ENCODE assay signal across 17 cellular contexts in genomic region chr14:103890052-103890371, GRCh38. TPM values are rescaled to one million over a fixed set of nuclear protein-coding genes. Genes with fewer than 3 reads are reported as not detected.
DNase-seq lines count a peak whose midpoint lies in the region; ATAC-seq and TF ChIP-seq lines count a peak whose summit lies in the region.
"Had no signal": no experiment of that assay in that cellular context is flagged by ENCODE, and none has a peak within 500 bp of the region (broad histone marks: within the 10 kb centered on the region; RNA-seq: fewer than 3 reads in every experiment).

No MANE protein-coding gene starts in this region.

- H3K36me3 Mint-ChIP-seq in H9 (ENCODE audit: insufficient read depth in 1 of 3, low read depth in 3 of 3), result no peaks in the 10 kb centered on the region

- POLR2A ChIA-PET in HCT116 (lab: Charles Lee), result interaction anchor here (1.9 kb wide), 1 partner anchor 10 kb away, joined by 6 read pairs; no protein-coding TSS in a partner anchor

- H2BK20ac ChIP-seq in H9 (ENCODE audit: low read depth, low read length, poor library complexity, severe bottlenecking), result no peak overlapping the region

- no peak overlapping the region for H3K4me3 ChIP-seq in HCT116 (replicated peaks in 1 of 2; ENCODE audit: low read depth in 1 of 2, low read length in 2 of 2)
- no peak overlapping the region for H3K4me3 ChIP-seq in colonic mucosa
- no peak overlapping the region for H3K4me3 ChIP-seq in mucosa of stomach (ENCODE audit: low read length)
- H3K4me3 ChIP-seq in stomach, result no peak overlapping the region
- H3K4me3 ChIP-seq: GM23338 had no signal

- no peaks in the 10 kb centered on the region for H3K27me3 ChIP-seq in HCT116 (ENCODE audit: insufficient read depth, low read length)
- no peaks in the 10 kb centered on the region for H3K27me3 ChIP-seq in colonic mucosa
- H3K27me3 ChIP-seq in mucosa of stomach (ENCODE audit: control insufficient read depth, insufficient read depth, low read length), result no peaks in the 10 kb centered on the region
- H3K27me3 ChIP-seq in stomach, result no peaks in the 10 kb centered on the region
- H3K27me3 ChIP-seq in H9 (ENCODE audit: insufficient read depth, low read length), result no peaks in the 10 kb centered on the region
- H3K27me3 ChIP-seq: BE2C had no signal

- H3K79me1 ChIP-seq in H9 (ENCODE audit: insufficient read depth, low read depth, low read length, poor library complexity, severe bottlenecking), result no peaks in the 10 kb centered on the region

- RAD21 ChIA-PET in HCT116 (lab: Charles Lee; ENCODE audit: low non-redundant PET in 1 of 2, low total read pairs in 2 of 2, uncharacterized antibody in 2 of 2, unreplicated experiment in 2 of 2), result no interaction called here

- no peaks in the 10 kb centered on the region for H3K79me2 ChIP-seq in HCT116 (ENCODE audit: insufficient read depth, low read length)
- H3K79me2 ChIP-seq in H9 (ENCODE audit: insufficient read depth, low read length), result no peaks in the 10 kb centered on the region

- no peak for TF ChIP-seq POLR2A in HCT116 (IDR thresholded peaks at IDR 0.05; ENCODE audit: borderline replicate concordance, extremely low read depth, insufficient read depth, insufficient read length)
- no peak for TF ChIP-seq POLR2A in stomach (IDR thresholded peaks at IDR 0.05)

- H3K23ac ChIP-seq in H9 (ENCODE audit: insufficient read length, low read depth, low read length), result no peak overlapping the region

- H2BK5ac ChIP-seq in H9 (ENCODE audit: insufficient read length, low read length), result no peak overlapping the region

- H4K8ac ChIP-seq in H9 (replicated peaks; ENCODE audit: insufficient read length, low read depth, low read length), result no peak overlapping the region

- BruUV-seq in HCT116 (replicated peaks; lab: Mats Ljungman, UMichigan), result no TSS peak

- no peak overlapping the region for H3K14ac ChIP-seq in H9 (ENCODE audit: insufficient read depth, low read length)

- no peaks in the 10 kb centered on the region for H3K23me2 ChIP-seq in H9 (ENCODE audit: insufficient read length, low read depth, low read length, poor library complexity, severe bottlenecking)

- TF ChIP-seq CTCF in HCT116 (IDR thresholded peaks at IDR 0.05 in 2 of 3, conservative IDR thresholded peaks at IDR 0.05 in 1 of 3; ENCODE audit: borderline replicate concordance in 1 of 3, insufficient read depth in 1 of 3, low read depth in 2 of 3, low read length in 2 of 3), result no peak
- no peak for TF ChIP-seq CTCF in colonic mucosa (IDR thresholded peaks at IDR 0.05)
- TF ChIP-seq CTCF in stomach (IDR thresholded peaks at IDR 0.05), result no peak
- no peak for TF ChIP-seq CTCF in H9 (conservative IDR thresholded peaks at IDR 0.05)

- no peaks in the 10 kb centered on the region for H3K9me2 ChIP-seq in HCT116 (ENCODE audit: insufficient read depth)

- intact Hi-C loops in HCT116 (cut with micrococcal nuclease) (no loop called here), colonic mucosa (cut with DNase I) (no loop called here), stomach (cut with DNase I; ENCODE audit: low total_unique reads) (no loop called here)

- no peak overlapping the region for H2BK12ac ChIP-seq in H9 (ENCODE audit: insufficient read length, low read depth, low read length)

- H3K36me3 ChIP-seq in HCT116 (ENCODE audit: control insufficient read depth in 1 of 2, insufficient read depth in 2 of 2, low read length in 2 of 2), result no peaks in the 10 kb centered on the region
- no peaks in the 10 kb centered on the region for H3K36me3 ChIP-seq in colonic mucosa
- H3K36me3 ChIP-seq in mucosa of stomach (ENCODE audit: control insufficient read depth, insufficient read depth, low read length), result no peaks in the 10 kb centered on the region
- H3K36me3 ChIP-seq in stomach, result no peaks in the 10 kb centered on the region
- H3K36me3 ChIP-seq: BE2C had no signal

- H3K4me1 Mint-ChIP-seq in H9, result peaks cover 9 to 21% of the 10 kb centered on the region in 2 experiments

- H3K4me1 ChIP-seq in HCT116 (ENCODE audit: control insufficient read depth in 1 of 2, insufficient read depth in 2 of 2, low read length in 2 of 2), result peaks cover 30 to 53% of the 10 kb centered on the region in 2 experiments
- peaks cover 18% of the 10 kb centered on the region for H3K4me1 ChIP-seq in colonic mucosa
- H3K4me1 ChIP-seq in mucosa of stomach (ENCODE audit: control insufficient read depth, insufficient read depth, low read length), result peaks cover 68% of the 10 kb centered on the region
- peaks cover 41 to 64% (median 59%) of the 10 kb centered on the region in 4 donors for H3K4me1 ChIP-seq in stomach
- no peaks in the 10 kb centered on the region for H3K4me1 ChIP-seq in H9 (ENCODE audit: insufficient read depth, low read length)

- H4K91ac ChIP-seq in H9 (ENCODE audit: insufficient read length, low read depth, low read length), result no peak overlapping the region

- H3K9me3 Mint-ChIP-seq in H9, result no peaks in the 10 kb centered on the region
- H3K9me3 Mint-ChIP-seq: GM23338 had no signal

- H3K4me3 Mint-ChIP-seq in H9, result no peak overlapping the region
- H3K4me3 Mint-ChIP-seq: GM23338 had no signal

- no peak for TF ChIP-seq RAD21 in HCT116 (IDR thresholded peaks at IDR 0.05; ENCODE audit: low read depth)

- H3K27me3 Mint-ChIP-seq in H9 (ENCODE audit: low read depth), result peaks cover 5% of the 10 kb centered on the region; the same call in 1 of the 2 replicates

- H3K27ac ChIP-seq in HCT116 (ENCODE audit: low read depth, low read length) (no peak overlapping the region), colonic mucosa (peak overlapping the region; percentile 87), stomach (peak overlapping the region; percentile 76 to 87 (median 81)), H9 (ENCODE audit: insufficient read length, low read depth, low read length) (no peak overlapping the region)

- H2AK5ac ChIP-seq in H9 (ENCODE audit: insufficient read length, low read length), result no peak overlapping the region

- CTCF ChIA-PET in HCT116 (lab: Charles Lee), result interaction anchor here (1.2 to 5.6 kb wide), 2 partner anchors 11 kb away, joined by 3 to 30 read pairs; no protein-coding TSS in a partner anchor

- H4K20me1 ChIP-seq in HCT116 (ENCODE audit: insufficient read depth) (no peaks in the 10 kb centered on the region), H9 (ENCODE audit: control insufficient read depth, insufficient read depth, insufficient read length) (no peaks in the 10 kb centered on the region)

- H3K4ac ChIP-seq in H9 (ENCODE audit: low read depth, low read length), result no peak overlapping the region

- no peak overlapping the region for H3T11ph ChIP-seq in H9 (ENCODE audit: low read length)

- WGBS in stomach, 5 donors, result 70 to 89% (median 74%) methylated on average over 6 to 10 of the region's 10 CpGs
- WGBS in H9 (ENCODE audit: extremely low coverage, insufficient read length, low lambda C conversion rate), result no CpG with 5 or more reads among the region's 10 CpGs

- H3K4me2 ChIP-seq in HCT116 (ENCODE audit: low read length) (peak overlapping the region; percentile 71), H9 (ENCODE audit: insufficient read depth, insufficient read length, low read length) (no peak overlapping the region)
- H3K4me2 ChIP-seq: GM23338 had no signal

- H4K5ac ChIP-seq in H9 (ENCODE audit: insufficient read length, low read depth, low read length), result no peak overlapping the region

- H3K9me3 ChIP-seq in HCT116 (ENCODE audit: control insufficient read depth in 1 of 2, insufficient read depth in 1 of 2, low read depth in 1 of 2, low read length in 2 of 2), result no peaks in the 10 kb centered on the region
- no peaks in the 10 kb centered on the region for H3K9me3 ChIP-seq in colonic mucosa
- H3K9me3 ChIP-seq in mucosa of stomach (ENCODE audit: control insufficient read depth, low read length), result no peaks in the 10 kb centered on the region
- no peaks in the 10 kb centered on the region for H3K9me3 ChIP-seq in stomach
- H3K9me3 ChIP-seq in H9 (ENCODE audit: control insufficient read depth, low read depth, low read length), result no peaks in the 10 kb centered on the region
- H3K9me3 ChIP-seq: BE2C had no signal

- ATAC-seq in HCT116 (no peak), GM19455 (IDR thresholded peaks at IDR 0.05; ENCODE audit: unreplicated experiment) (no peak), HG03196 (IDR thresholded peaks at IDR 0.05; ENCODE audit: unreplicated experiment) (no peak)
- ATAC-seq: GM23338 had no signal

- no peak for TF ChIP-seq EP300 in stomach (IDR thresholded peaks at IDR 0.05)

- H3K9ac ChIP-seq in HCT116 (ENCODE audit: low read length) (peak overlapping the region; percentile 53; the same call in 1 of the 2 replicates), colonic mucosa (ENCODE audit: low read depth in 2 of 2, low read length in 2 of 2) (peak overlapping the region in 1 of 2 donors; percentile 82), mucosa of stomach (ENCODE audit: low read length) (peak overlapping the region; percentile 50), H9 (ENCODE audit: extremely low read depth, insufficient read length, low read length) (no peak overlapping the region)

- DNase-seq in HCT116 (ENCODE audit: low read depth, low spot score) (no peak), colonic mucosa (no peak), stomach (no peak), H9 (no peak)
- DNase-seq: BE2C; NCI-H1417 treated with DMSO at 0.1 percent for 48 hours; NCI-H2029 treated with DMSO at 0.1 percent for 48 hours; NCI-H526; NK-92 treated with Interleukin-12 subunit alpha and Interleukin-12 subunit beta, amount 100 ng/mL, for 24 hours had no signal

- no peak overlapping the region for H2BK120ac ChIP-seq in H9 (ENCODE audit: low read depth, low read length, poor library complexity, severe bottlenecking)

- H2AFZ ChIP-seq in HCT116 (ENCODE audit: low read depth, low read length, poor library complexity, severe bottlenecking), result peak overlapping the region; percentile 70
- H2AFZ ChIP-seq in H9 (ENCODE audit: low read length), result no peak overlapping the region

- no peak overlapping the region for H2BK15ac ChIP-seq in H9 (ENCODE audit: low read depth, low read length)

- no peak overlapping the region for H3K18ac ChIP-seq in H9 (ENCODE audit: insufficient read length, low read depth, low read length)

- H3K56ac ChIP-seq in H9 (ENCODE audit: insufficient read length, low read depth, low read length), result no peak overlapping the region

- no peak overlapping the region for H3K27ac Mint-ChIP-seq in H9
- H3K27ac Mint-ChIP-seq: GM23338 had no signal

RNA-seq across cellular contexts. Expression of gene TDRD9, which starts 38.2 kb away (rescaled TPM):
- total RNA-seq in HCT116 (2021; ENCODE audit: unreplicated experiment) (not detected), colonic mucosa (1 to 10 TPM in 1 of 2 donors, under 1 TPM in 1; 0.44 to 1.1 TPM), stomach (1 to 10 TPM in 3 of 5 donors, not detected in 2; 1.3 to 8.8 (median 2.6) TPM), H9 (2021) (not detected in 2 replicates)
- not detected in 2 replicates for polyA plus RNA-seq in HCT116 (2012)
- polyA plus RNA-seq in stomach, result 1 to 10 TPM in 2 of 3 donors, under 1 TPM in 1; 0.85 to 3.7 (median 2.2) TPM
- total RNA-seq: Daoy, GM23338, SK-MEL-5 had no signal

RNA-seq across cellular contexts. Expression of gene PPP1R13B, which starts 42.6 kb away (rescaled TPM):
- total RNA-seq in HCT116 (2021; ENCODE audit: unreplicated experiment) (17.8 TPM), colonic mucosa (10 to 100 TPM; 41.1 to 48.3 TPM), stomach (10 to 100 TPM; 16.7 to 84.0 (median 28.1) TPM), H9 (2021) (6.0 and 8.5 TPM in 2 replicates)
- polyA plus RNA-seq in HCT116 (2012), result 8.8 and 9.1 TPM in 2 replicates
- polyA plus RNA-seq in stomach, result 10 to 100 TPM; 10.8 to 15.5 (median 12.7) TPM

RNA-seq across cellular contexts. Expression of gene RD3L, which starts 52.3 kb away (rescaled TPM):
- total RNA-seq in HCT116 (2021; ENCODE audit: unreplicated experiment), result not detected
- polyA plus RNA-seq in HCT116 (2012), result not detected in 2 replicates
- total RNA-seq in colonic mucosa, result not detected
- total RNA-seq in stomach, result not detected
- polyA plus RNA-seq in stomach, result not detected
- total RNA-seq in H9 (2021), result not detected in 2 replicates
- total RNA-seq: Daoy, GM23338, IMR-90, SK-MEL-5 had no signal
- polyA plus RNA-seq: AG04450, GM23338, IMR-90 had no signal

Comparison
In these comparisons a context has a peak if more than half of its experiments do, and no peak if none do; other contexts are left out.
1. H3K27ac ChIP-seq: peak in colonic mucosa (single experiment) and stomach (5 of 5); none in HCT116 (single experiment) and H9 (single experiment).